Comparison of ENCODE assay signal across 19 cellular contexts in the genomic region with DNA sequence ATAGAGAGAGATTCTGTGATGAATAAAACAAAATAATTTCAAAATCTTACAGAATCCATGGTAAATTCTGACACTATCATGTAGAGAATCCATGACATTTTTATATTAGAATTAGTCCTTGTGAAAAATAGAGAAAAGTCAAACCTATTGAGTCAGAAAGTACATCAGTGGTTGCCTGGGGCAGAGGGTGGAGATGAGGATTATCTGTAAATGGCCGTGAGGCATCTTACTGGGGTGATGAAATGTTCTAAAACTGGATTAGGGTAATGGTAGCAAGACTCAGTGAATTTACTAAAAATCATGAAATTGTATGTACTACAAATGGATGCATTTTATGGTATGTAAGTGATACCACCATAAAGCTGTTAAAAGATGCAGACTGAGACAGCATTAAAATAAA.
DNase-seq lines count a peak whose midpoint lies in the region; ATAC-seq, FAIRE-seq and TF ChIP-seq lines count a peak whose summit lies in the region.
"Had no signal": no experiment of that assay in that cellular context is flagged by ENCODE, and none has a peak within 500 bp of the region (broad histone marks: within the 10 kb centered on the region; RNA-seq: fewer than 3 reads in every experiment).

No MANE protein-coding gene starts in this region.

- no peaks in the 10 kb centered on the region for H3K9me3 ChIP-seq in astrocyte (ENCODE audit: insufficient read depth, low read depth, low read length)

- H2AFZ ChIP-seq in astrocyte (ENCODE audit: low read depth, low read length) = no peak overlapping the region

- no peaks in the 10 kb centered on the region for H4K20me1 ChIP-seq in astrocyte (ENCODE audit: insufficient read depth, low read length)

- peaks cover 2% of the 10 kb centered on the region for H3K9me3 Mint-ChIP-seq in astrocyte (ENCODE audit: unreplicated experiment)
- H3K9me3 Mint-ChIP-seq: H9 had no signal

- H3K4me1 ChIP-seq in astrocyte (ENCODE audit: insufficient read depth, low read length) (peaks cover 23% of the 10 kb centered on the region), rectal smooth muscle tissue (ENCODE audit: control insufficient read depth, insufficient read depth, low read length) (peaks cover 19% of the 10 kb centered on the region)

- H3K36me3 ChIP-seq in astrocyte (ENCODE audit: insufficient read depth, low read length) = no peaks in the 10 kb centered on the region
- H3K36me3 ChIP-seq in rectal smooth muscle tissue (ENCODE audit: control insufficient read depth, insufficient read depth, low read length) = no peaks in the 10 kb centered on the region

- no peak for TF ChIP-seq CTCF in astrocyte (IDR thresholded peaks at IDR 0.05; ENCODE audit: insufficient read depth, low read depth, low read length)

- H3K4me3 ChIP-seq in astrocyte (ENCODE audit: insufficient read depth, low read depth, low read length) (no peak overlapping the region), rectal smooth muscle tissue (ENCODE audit: low read length) (no peak overlapping the region)

- no peaks in the 10 kb centered on the region for H3K79me2 ChIP-seq in astrocyte (ENCODE audit: insufficient read depth, low read length)

- no peak overlapping the region for H3K9ac ChIP-seq in astrocyte (ENCODE audit: low read length)
- H3K9ac ChIP-seq in rectal smooth muscle tissue (ENCODE audit: low read length) = no peak overlapping the region

- H3K4me2 ChIP-seq in astrocyte (ENCODE audit: low read length) = no peak overlapping the region

- H3K27me3 Mint-ChIP-seq in astrocyte (ENCODE audit: low read depth, unreplicated experiment) = no peaks in the 10 kb centered on the region

- H3K27ac ChIP-seq in astrocyte (ENCODE audit: low read depth, low read length) = peak overlapping the region; percentile 50
- H3K27ac ChIP-seq in rectal smooth muscle tissue (ENCODE audit: low read depth, low read length) = peak overlapping the region; percentile 16

- H3K36me3 Mint-ChIP-seq in astrocyte (ENCODE audit: low read depth, unreplicated experiment) = peaks cover 2% of the 10 kb centered on the region

- DNase-seq in EL (peak; percentile 48), HCEC 1CT (peak; percentile 20), astrocyte (ENCODE audit: low read depth) (no peak), AG08395 (ENCODE audit: low spot score) (no peak), NCI-H524 (lab: John Stamatoyannopoulos, UW) (no peak), NOMO-1 (lab: John Stamatoyannopoulos, UW; ENCODE audit: unreplicated experiment in 2 of 2) (no peak)
- DNase-seq: ACHN, DND-41, GF-D8, H9, NCI-H1694 treated with DMSO at 0.1 percent for 48 hours, NCI-H510A, NCI-H82, PC-3, RPMI8226, SHP77 treated with DMSO at 0.1 percent for 48 hours had no signal

- H3K4me3 Mint-ChIP-seq in astrocyte (ENCODE audit: unreplicated experiment) = no peak overlapping the region
- H3K4me3 Mint-ChIP-seq: CD14-positive monocyte, H9 had no signal

- no peak overlapping the region for H3K27ac Mint-ChIP-seq in astrocyte (ENCODE audit: unreplicated experiment)

- ATAC-seq in GM21515 (IDR thresholded peaks at IDR 0.05; ENCODE audit: unreplicated experiment) = no peak

- H3K27me3 ChIP-seq in astrocyte (ENCODE audit: insufficient read depth, low read length) (no peaks in the 10 kb centered on the region), rectal smooth muscle tissue (ENCODE audit: control insufficient read depth, insufficient read depth, low read length) (no peaks in the 10 kb centered on the region)

- FAIRE-seq in astrocyte (lab: Jason Lieb, UNC) = no peak

- H3K4me1 Mint-ChIP-seq in astrocyte (ENCODE audit: low read depth, unreplicated experiment) = peaks cover 22% of the 10 kb centered on the region
- H3K4me1 Mint-ChIP-seq: CD14-positive monocyte had no signal

Comparison
In these comparisons a context has a peak if more than half of its experiments do, and no peak if none do; other contexts are left out.
1. DNase-seq: peak in EL (single experiment) and HCEC 1CT (single experiment); none in astrocyte (single experiment), AG08395 (single experiment), NCI-H524 (0 of 2) and NOMO-1 (0 of 2).